In genomic region chr19:49591731-49592485, GRCh38 we compare ENCODE assay signal across 8 cellular contexts. TPM values are rescaled to one million over a fixed set of nuclear protein-coding genes. Genes with fewer than 3 reads are reported as not detected.
DNase-seq lines count a peak whose midpoint lies in the region; TF ChIP-seq lines count a peak whose summit lies in the region.

No MANE protein-coding gene starts in this region.

- no peaks in the 10 kb centered on the region for H3K27me3 Mint-ChIP-seq in mesothelial cell of epicardium (ENCODE audit: low read depth)

- H3K27me3 ChIP-seq in effector memory CD4-positive, alpha-beta T cell (replicated peaks; ENCODE audit: control insufficient read depth, insufficient read depth, low read length, poor library complexity, severe bottlenecking) = no peaks in the 10 kb centered on the region

- H3K4me1 ChIP-seq in effector memory CD4-positive, alpha-beta T cell (ENCODE audit: control insufficient read depth, insufficient read depth, low read length, poor library complexity, severe bottlenecking) = peaks cover 21% of the 10 kb centered on the region

- no peak for TF ChIP-seq CTCF in mesothelial cell of epicardium (IDR thresholded peaks at IDR 0.05; ENCODE audit: unreplicated experiment)

- DNase-seq in DMS 273 (lab: John Stamatoyannopoulos, UW; ENCODE audit: unreplicated experiment) (peak; percentile 75), DMS 273 treated with DMSO at 0.1 percent for 48 hours (lab: John Stamatoyannopoulos, UW) (no peak), NCI-H1092 (lab: John Stamatoyannopoulos, UW) (peak; percentile 1), mesothelial cell of epicardium (ENCODE audit: low spot score in 2 of 2, unreplicated experiment in 2 of 2) (peak; percentile 25 to 63), substantia nigra (lab: John Stamatoyannopoulos, UW) (peak in 29 of 49 donors; percentile 6 to 74 (median 49))
- DNase-seq in activated CD4-positive, alpha-beta T cell treated with anti-CD3 and anti-CD28 coated beads for 48 hours = peak; percentile 71
- peak in 1 of 3 donors; percentile 40 for DNase-seq in effector memory CD4-positive, alpha-beta T cell
- no peak for DNase-seq in activated CD4-positive, CD25-positive, alpha-beta regulatory T cell treated with anti-CD3 and anti-CD28 coated beads, Interleukin-2, amount 50 U/mL, for 72 hours

- H3K36me3 ChIP-seq in effector memory CD4-positive, alpha-beta T cell (ENCODE audit: control insufficient read depth, insufficient read depth, low read length) = peaks cover 26% of the 10 kb centered on the region

- H3K27ac Mint-ChIP-seq in mesothelial cell of epicardium = peak overlapping the region; percentile 91

- H3K4me3 Mint-ChIP-seq in mesothelial cell of epicardium = peak overlapping the region; percentile 86

- H3K9me3 Mint-ChIP-seq in mesothelial cell of epicardium = no peaks in the 10 kb centered on the region

- H3K27ac ChIP-seq in effector memory CD4-positive, alpha-beta T cell (ENCODE audit: insufficient read depth, low read length, poor library complexity, severe bottlenecking) = peak overlapping the region; percentile 75
- H3K27ac ChIP-seq in substantia nigra (ENCODE audit: low read depth, low read length, poor library complexity, severe bottlenecking) = peak overlapping the region; percentile 88

- H3K9me3 ChIP-seq in effector memory CD4-positive, alpha-beta T cell (ENCODE audit: control insufficient read depth, low read length) = no peaks in the 10 kb centered on the region

- no peaks in the 10 kb centered on the region for H3K36me3 Mint-ChIP-seq in mesothelial cell of epicardium

- H3K4me3 ChIP-seq in effector memory CD4-positive, alpha-beta T cell (ENCODE audit: insufficient read depth, low read depth, low read length, poor library complexity, severe bottlenecking) = peak overlapping the region; percentile 92

- H3K4me1 Mint-ChIP-seq in mesothelial cell of epicardium = peaks cover 20% of the 10 kb centered on the region

RNA-seq across cellular contexts. Expression of gene PRR12, which starts 0.9 kb away (rescaled TPM):
- 53.3 to 58.5 TPM (median 54.2 TPM) in 3 replicates for total RNA-seq in mesothelial cell of epicardium

RNA-seq across cellular contexts. Expression of gene PRRG2, which starts 10.8 kb away (rescaled TPM):
- 0.87 to 1.4 TPM (median 1.1 TPM) in 3 replicates for total RNA-seq in mesothelial cell of epicardium

RNA-seq across cellular contexts. Expression of gene NOSIP, which starts 11.6 kb away (rescaled TPM):
- 53.3 to 60.7 TPM (median 60.1 TPM) in 3 replicates for total RNA-seq in mesothelial cell of epicardium

RNA-seq across cellular contexts. Expression of gene RRAS, which starts 48.0 kb away (rescaled TPM):
- total RNA-seq in mesothelial cell of epicardium = 26.0 to 28.6 TPM (median 26.9 TPM) in 3 replicates

RNA-seq across cellular contexts. Expression of gene SCAF1, which starts 50.1 kb away (rescaled TPM):
- 87.3 to 89.9 TPM (median 88.9 TPM) in 3 replicates for total RNA-seq in mesothelial cell of epicardium

Comparison
In these comparisons a context has a peak if more than half of its experiments do, and no peak if none do; other contexts are left out.
1. DNase-seq: peak in DMS 273 (single experiment), NCI-H1092 (single experiment), activated CD4-positive, alpha-beta T cell treated with anti-CD3 and anti-CD28 coated beads for 48 hours (single experiment), mesothelial cell of epicardium (2 of 2) and substantia nigra (29 of 49); none in DMS 273 treated with DMSO at 0.1 percent for 48 hours (single experiment) and activated CD4-positive, CD25-positive, alpha-beta regulatory T cell treated with anti-CD3 and anti-CD28 coated beads, Interleukin-2, amount 50 U/mL, for 72 hours (single experiment).